In genomic region chr5:74290634-74291033, GRCh38 we compare ENCODE assay signal across 28 cellular contexts.
DNase-seq lines count a peak whose midpoint lies in the region; ATAC-seq and TF ChIP-seq lines count a peak whose summit lies in the region.
"Had no signal": no experiment of that assay in that cellular context is flagged by ENCODE, and none has a peak within 500 bp of the region (broad histone marks: within the 10 kb centered on the region; RNA-seq: fewer than 3 reads in every experiment).

No MANE protein-coding gene starts in this region.

- intact Hi-C loops in Panc1 (cut with micrococcal nuclease; ENCODE audit: unreplicated experiment) = no loop called here
- intact Hi-C loops in psoas muscle (cut with DNase I) = loop anchor here in 1 of 2 donors (10.0 kb wide), 1 partner anchor 354 kb away; the partner anchor contains the start of gene ENC1

- no peaks in the 10 kb centered on the region for H3K4me1 ChIP-seq in Panc1 (ENCODE audit: control insufficient read depth, insufficient read depth, low read length)
- H3K4me1 ChIP-seq in psoas muscle = peaks cover 46% of the 10 kb centered on the region

- 59 to 80% (median 64%) methylated on average over 1 of the region's 1 CpG for WGBS in psoas muscle, 3 donors

- DNase-seq in HFFc6 (peak; percentile 12), Panc1 (ENCODE audit: low read depth, low spot score) (no peak), hepatic stellate cell (ENCODE audit: low spot score) (peak; percentile 6), psoas muscle (no peak), cerebellar cortex (ENCODE audit: low spot score) (no peak)
- no peak for DNase-seq in activated effector memory CD4-positive, alpha-beta T cell treated with Interleukin-2 at 50 U/mL for 16 hours
- no peak for DNase-seq in naive thymus-derived CD8-positive, alpha-beta T cell
- DNase-seq: activated CD4-positive, alpha-beta T cell treated with anti-CD3 and anti-CD28 coated beads, Interleukin-2, amount 10 ng/mL, durations not matched to agents 24 days and 14 days; activated CD8-positive, alpha-beta memory T cell treated with anti-CD3 and anti-CD28 coated beads, Interleukin-2, amount 10 ng/mL, durations not matched to agents 7 days and 5 days; caudate nucleus; dermis blood vessel endothelial cell; head of caudate nucleus; left cardiac atrium; MM.1S; NCI-H1417; NCI-H524 treated with DMSO at 0.1 percent for 48 hours; sigmoid colon; stimulated activated CD8-positive, alpha-beta memory T cell treated with anti-CD3 and anti-CD28 coated beads, Interleukin-4, amount 100 ng/mL, for 48 hours; stomach; T-helper 9 cell; WERI-Rb-1 had no signal

- H3K27ac ChIP-seq in Panc1 (ENCODE audit: low read length) = no peak overlapping the region
- peak overlapping the region; percentile 88 for H3K27ac ChIP-seq in psoas muscle
- H3K27ac ChIP-seq: ascending aorta, sigmoid colon, stomach, tibial nerve, WERI-Rb-1 had no signal

- H3K27me3 Mint-ChIP-seq in HFFc6 (ENCODE audit: insufficient read depth) = peaks cover 4% of the 10 kb centered on the region
- peaks cover 2 to 12% (median 4%) of the 10 kb centered on the region in 5 donors for H3K27me3 Mint-ChIP-seq in naive thymus-derived CD8-positive, alpha-beta T cell

- H3K4me3 ChIP-seq in Panc1 (ENCODE audit: low read depth in 2 of 2, low read length in 2 of 2) = no peak overlapping the region
- no peak overlapping the region for H3K4me3 ChIP-seq in psoas muscle
- H3K4me3 ChIP-seq: ascending aorta, K562, sigmoid colon, stomach, tibial nerve had no signal

- ATAC-seq in Panc1 = 0 out of 2 replicates have a peak, but pooled peaks have one; percentile 51
- ATAC-seq in psoas muscle = no peak
- no peak for ATAC-seq in naive thymus-derived CD8-positive, alpha-beta T cell
- ATAC-seq: activated CD8-positive, alpha-beta memory T cell treated with anti-CD3 and anti-CD28 coated beads, Interleukin-2, amount 10 ng/mL, durations not matched to agents 7 days and 5 days; K562; left cardiac atrium; natural killer cell treated with Interleukin-12 subunit alpha and Interleukin-12 subunit beta and Interleukin-15 and Interleukin-18, amount 100 ng/mL, for 72 hours; SK-N-SH treated with all-trans-retinoic acid at 6 μM for 48 hours had no signal

- H3K27me3 ChIP-seq in Panc1 (ENCODE audit: control insufficient read depth, insufficient read depth, low read length) (no peaks in the 10 kb centered on the region), psoas muscle (ENCODE audit: insufficient read depth in 3 of 3, low read length in 2 of 3) (no peaks in the 10 kb centered on the region)
- H3K27me3 ChIP-seq: ascending aorta, sigmoid colon, stomach, tibial nerve had no signal

- H3K9me3 ChIP-seq in Panc1 (ENCODE audit: control insufficient read depth, insufficient read depth, low read depth, low read length) = no peaks in the 10 kb centered on the region
- H3K9me3 ChIP-seq in psoas muscle = no peaks in the 10 kb centered on the region
- H3K9me3 ChIP-seq: ascending aorta, sigmoid colon, stomach, tibial nerve had no signal

- H3K9me3 Mint-ChIP-seq in HFFc6 = no peaks in the 10 kb centered on the region
- no peaks in the 10 kb centered on the region for H3K9me3 Mint-ChIP-seq in naive thymus-derived CD8-positive, alpha-beta T cell
- H3K9me3 Mint-ChIP-seq: activated CD4-positive, alpha-beta T cell treated with anti-CD3 and anti-CD28 coated beads, Interleukin-2, amount 10 ng/mL, durations not matched to agents 24 days and 14 days; activated naive CD4-positive, alpha-beta T cell treated with anti-CD3 and anti-CD28 coated beads, Interleukin-2, amount 50 U/mL, for 24 hours; natural killer cell treated with Interleukin-12 subunit alpha and Interleukin-12 subunit beta and Interleukin-15 and Interleukin-18, amount 100 ng/mL, for 72 hours had no signal

- CTCF ChIA-PET in Panc1 (lab: Charles Lee) = no interaction called here

- H3K36me3 ChIP-seq in Panc1 (ENCODE audit: control insufficient read depth, insufficient read depth, low read length) (no peaks in the 10 kb centered on the region), psoas muscle (ENCODE audit: insufficient read depth in 1 of 2, low read depth in 1 of 2) (no peaks in the 10 kb centered on the region)
- H3K36me3 ChIP-seq: ascending aorta, sigmoid colon, stomach, tibial nerve, WERI-Rb-1 had no signal

- POLR2A ChIA-PET in Panc1 (lab: Charles Lee) = no interaction called here
- POLR2A ChIA-PET in naive thymus-derived CD8-positive, alpha-beta T cell (lab: Charles Lee) = no interaction called here

- peaks cover 25% of the 10 kb centered on the region for H3K4me1 Mint-ChIP-seq in HFFc6 (ENCODE audit: low read depth)
- H3K4me1 Mint-ChIP-seq in naive thymus-derived CD8-positive, alpha-beta T cell = no peaks in the 10 kb centered on the region
- H3K4me1 Mint-ChIP-seq: activated CD4-positive, alpha-beta T cell treated with anti-CD3 and anti-CD28 coated beads, Interleukin-2, amount 10 ng/mL, durations not matched to agents 24 days and 14 days; activated CD8-positive, alpha-beta memory T cell treated with anti-CD3 and anti-CD28 coated beads, Interleukin-2, amount 10 ng/mL, durations not matched to agents 7 days and 5 days; activated naive CD4-positive, alpha-beta T cell treated with anti-CD3 and anti-CD28 coated beads, Interleukin-2, amount 50 U/mL, for 24 hours had no signal

- no TSS peak for BruUV-seq in Panc1 (replicated peaks; lab: Mats Ljungman, UMichigan)

- no peak overlapping the region for H3K4me3 Mint-ChIP-seq in HFFc6
- no peak overlapping the region for H3K4me3 Mint-ChIP-seq in naive thymus-derived CD8-positive, alpha-beta T cell
- H3K4me3 Mint-ChIP-seq: activated CD4-positive, alpha-beta T cell treated with anti-CD3 and anti-CD28 coated beads, Interleukin-2, amount 10 ng/mL, durations not matched to agents 24 days and 14 days; activated CD8-positive, alpha-beta memory T cell treated with anti-CD3 and anti-CD28 coated beads, Interleukin-2, amount 10 ng/mL, durations not matched to agents 7 days and 5 days; activated naive CD4-positive, alpha-beta T cell treated with anti-CD3 and anti-CD28 coated beads, Interleukin-2, amount 50 U/mL, for 24 hours; CD14-positive monocyte; natural killer cell treated with Interleukin-12 subunit alpha and Interleukin-12 subunit beta and Interleukin-15 and Interleukin-18, amount 100 ng/mL, for 72 hours had no signal

- in situ Hi-C loops in Panc1 (cut with HindIII; ENCODE audit: low pct_unique_long_range_greater_than_20kb, low sequenced_read_pairs) = no loop called here

- no peak overlapping the region for H3K27ac Mint-ChIP-seq in HFFc6
- H3K27ac Mint-ChIP-seq in naive thymus-derived CD8-positive, alpha-beta T cell = no peak overlapping the region
- H3K27ac Mint-ChIP-seq: activated CD4-positive, alpha-beta T cell treated with anti-CD3 and anti-CD28 coated beads, Interleukin-2, amount 10 ng/mL, durations not matched to agents 24 days and 14 days; activated CD8-positive, alpha-beta memory T cell treated with anti-CD3 and anti-CD28 coated beads, Interleukin-2, amount 10 ng/mL, durations not matched to agents 7 days and 5 days; activated naive CD4-positive, alpha-beta T cell treated with anti-CD3 and anti-CD28 coated beads, Interleukin-2, amount 50 U/mL, for 24 hours; CD14-positive monocyte; natural killer cell treated with Interleukin-12 subunit alpha and Interleukin-12 subunit beta and Interleukin-15 and Interleukin-18, amount 100 ng/mL, for 72 hours had no signal

- H3K36me3 Mint-ChIP-seq in HFFc6 (ENCODE audit: low read depth) = no peaks in the 10 kb centered on the region
- H3K36me3 Mint-ChIP-seq in naive thymus-derived CD8-positive, alpha-beta T cell = no peaks in the 10 kb centered on the region
- H3K36me3 Mint-ChIP-seq: activated CD8-positive, alpha-beta memory T cell treated with anti-CD3 and anti-CD28 coated beads, Interleukin-2, amount 10 ng/mL, durations not matched to agents 7 days and 5 days; activated naive CD4-positive, alpha-beta T cell treated with anti-CD3 and anti-CD28 coated beads, Interleukin-2, amount 50 U/mL, for 24 hours; CD14-positive monocyte; natural killer cell treated with Interleukin-12 subunit alpha and Interleukin-12 subunit beta and Interleukin-15 and Interleukin-18, amount 100 ng/mL, for 72 hours had no signal

- TF ChIP-seq CTCF in HFFc6 (IDR thresholded peaks at IDR 0.05) (no peak), Panc1 (IDR thresholded peaks at IDR 0.05) (no peak), psoas muscle (IDR thresholded peaks at IDR 0.05) (no peak)

Comparison
In these comparisons a context has a peak if more than half of its experiments do, and no peak if none do; other contexts are left out.
1. DNase-seq: peak in HFFc6 (single experiment) and hepatic stellate cell (single experiment); none in Panc1 (single experiment), psoas muscle (0 of 2), activated effector memory CD4-positive, alpha-beta T cell treated with Interleukin-2 at 50 U/mL for 16 hours (single experiment), naive thymus-derived CD8-positive, alpha-beta T cell (0 of 10) and cerebellar cortex (single experiment).